Comparison of ENCODE assay signal across 12 cellular contexts in genomic region chr12:64670039-64670438, GRCh38. TPM values are rescaled to one million over a fixed set of nuclear protein-coding genes. Genes with fewer than 3 reads are reported as not detected.
A peak's percentile ranks its signal among the peaks of the same experiment; 100 is the strongest.
DNase-seq lines count a peak whose midpoint lies in the region; ATAC-seq, FAIRE-seq and TF ChIP-seq lines count a peak whose summit lies in the region.
"Had no signal": no experiment of that assay in that cellular context is flagged by ENCODE, and none has a peak within 500 bp of the region (broad histone marks: within the 10 kb centered on the region; RNA-seq: fewer than 3 reads in every experiment).

No MANE protein-coding gene starts in this region.

- peaks cover 93 to 96% (median 95%) of the 10 kb centered on the region in 3 donors for H3K4me1 Mint-ChIP-seq in CD8-positive, alpha-beta memory T cell
- H3K4me1 Mint-ChIP-seq in brain (peaks cover 78% of the 10 kb centered on the region), nephron progenitor cell (peaks cover 94% of the 10 kb centered on the region)

- H3K9me3 ChIP-seq in CD8-positive, alpha-beta memory T cell (ENCODE audit: low read length), result no peaks in the 10 kb centered on the region
- H3K9me3 ChIP-seq in MM.1S (replicated peaks; ENCODE audit: insufficient read depth, low read length) (no peaks in the 10 kb centered on the region), kidney (ENCODE audit: control insufficient read depth in 1 of 2, low read length in 2 of 2) (no peaks in the 10 kb centered on the region)

- peak overlapping the region; percentile 79 for H3K27ac ChIP-seq in CD8-positive, alpha-beta memory T cell (ENCODE audit: low read depth, low read length)
- H3K27ac ChIP-seq in MM.1S (ENCODE audit: low read length) (peak overlapping the region; percentile 92; the same call in 1 of the 2 replicates), kidney (ENCODE audit: low read depth in 2 of 2, low read length in 2 of 2) (no peak overlapping the region)
- H3K27ac ChIP-seq: brain microvascular endothelial cell had no signal

- H3K9ac ChIP-seq in MM.1S (ENCODE audit: low read length) (peak overlapping the region; percentile 64; the same call in 1 of the 2 replicates), kidney (ENCODE audit: low read length in 2 of 2) (no peak overlapping the region)

- H3K36me3 ChIP-seq in CD8-positive, alpha-beta memory T cell (ENCODE audit: insufficient read depth, low read length), result no peaks in the 10 kb centered on the region
- H3K36me3 ChIP-seq in MM.1S (replicated peaks; ENCODE audit: insufficient read depth, low read length) (no peaks in the 10 kb centered on the region), kidney (ENCODE audit: control insufficient read depth in 1 of 2, insufficient read depth in 2 of 2, low read length in 2 of 2) (no peaks in the 10 kb centered on the region)
- H3K36me3 ChIP-seq: brain microvascular endothelial cell had no signal

- peaks cover 63% of the 10 kb centered on the region for H3K79me2 ChIP-seq in MM.1S (ENCODE audit: low read length)

- ATAC-seq in HG03439 (IDR thresholded peaks at IDR 0.05; ENCODE audit: unreplicated experiment) (no peak), GM18870 (IDR thresholded peaks at IDR 0.05; ENCODE audit: unreplicated experiment) (no peak)

- H3K9me2 ChIP-seq in MM.1S (replicated peaks; ENCODE audit: insufficient read depth, low read length), result no peaks in the 10 kb centered on the region

- peak overlapping the region; percentile 89 for H3K4me2 ChIP-seq in MM.1S (ENCODE audit: low read depth, low read length)

- H3K4me3 ChIP-seq in CD8-positive, alpha-beta memory T cell (ENCODE audit: low read length), result peak overlapping the region; percentile 66
- H3K4me3 ChIP-seq in MM.1S (ENCODE audit: low read length), result peak overlapping the region; percentile 67
- no peak overlapping the region for H3K4me3 ChIP-seq in kidney (ENCODE audit: low read length in 2 of 2)

- no peaks in the 10 kb centered on the region for H4K20me1 ChIP-seq in MM.1S (ENCODE audit: insufficient read depth, low read length)

- no peaks in the 10 kb centered on the region for H3K9me3 Mint-ChIP-seq in CD8-positive, alpha-beta memory T cell
- H3K9me3 Mint-ChIP-seq in brain (no peaks in the 10 kb centered on the region), nephron progenitor cell (no peaks in the 10 kb centered on the region)

- no peak for FAIRE-seq in kidney (lab: Jason Lieb, UNC)
- FAIRE-seq: G401.6 had no signal

- peaks cover 45% of the 10 kb centered on the region for H3F3A ChIP-seq in MM.1S (ENCODE audit: insufficient read depth, low read length)

- H3K27ac Mint-ChIP-seq in CD8-positive, alpha-beta memory T cell, result peak overlapping the region; percentile 91 to 99 (median 96)
- H3K27ac Mint-ChIP-seq in brain, result peak overlapping the region in 3 of 5 experiments; percentile 31 to 71 (median 61)
- peak overlapping the region; percentile 46 for H3K27ac Mint-ChIP-seq in nephron progenitor cell

- H3K4me1 ChIP-seq in CD8-positive, alpha-beta memory T cell (ENCODE audit: insufficient read depth, low read length), result peaks cover 94% of the 10 kb centered on the region
- H3K4me1 ChIP-seq in MM.1S (ENCODE audit: low read length), result peaks cover 51% of the 10 kb centered on the region
- peaks cover 17 to 21% of the 10 kb centered on the region in 2 donors for H3K4me1 ChIP-seq in kidney (ENCODE audit: control insufficient read depth in 1 of 2, insufficient read depth in 1 of 2, low read depth in 1 of 2, low read length in 2 of 2)

- H3K27me3 Mint-ChIP-seq in CD8-positive, alpha-beta memory T cell, result no peaks in the 10 kb centered on the region
- no peaks in the 10 kb centered on the region for H3K27me3 Mint-ChIP-seq in brain
- peaks cover 6% of the 10 kb centered on the region for H3K27me3 Mint-ChIP-seq in nephron progenitor cell (ENCODE audit: low read depth, poor library complexity)

- peaks cover 0 to 9% (median 6%) of the 10 kb centered on the region in 3 donors for H3K36me3 Mint-ChIP-seq in CD8-positive, alpha-beta memory T cell
- H3K36me3 Mint-ChIP-seq in brain (no peaks in the 10 kb centered on the region), nephron progenitor cell (ENCODE audit: low read depth) (no peaks in the 10 kb centered on the region)

- intact Hi-C loops in kidney (cut with DNase I), result no loop called here

- no peak overlapping the region for H2AFZ ChIP-seq in MM.1S (ENCODE audit: low read length)

- CTCF ChIA-PET in CD8-positive, alpha-beta memory T cell (lab: Charles Lee), result interaction anchor here (0.8 to 5.0 kb wide), 12 partner anchors 11 to 121 kb away, joined by 3 to 78 read pairs (median 4); partner anchors contain the start of gene RASSF3

- 0 out of 2 replicates have a peak, but pooled peaks have one; percentile 11 for TF ChIP-seq CTCF in MM.1S (IDR thresholded peaks at IDR 0.05; ENCODE audit: low read length)
- no peak for TF ChIP-seq CTCF in brain (conservative IDR thresholded peaks at IDR 0.05)
- no peak for TF ChIP-seq CTCF in nephron progenitor cell (IDR thresholded peaks at IDR 0.05)
- TF ChIP-seq CTCF in kidney (IDR thresholded peaks at IDR 0.05; ENCODE audit: borderline replicate concordance, extremely low read depth, insufficient read depth), result no peak

- peak overlapping the region; percentile 85 to 94 (median 92) for H3K4me3 Mint-ChIP-seq in CD8-positive, alpha-beta memory T cell
- H3K4me3 Mint-ChIP-seq in brain (peak overlapping the region in 1 of 5 experiments; percentile 28), nephron progenitor cell (peak overlapping the region; percentile 11)

- no peaks in the 10 kb centered on the region for H3K27me3 ChIP-seq in CD8-positive, alpha-beta memory T cell (ENCODE audit: insufficient read depth, low read length, poor library complexity, severe bottlenecking)
- no peaks in the 10 kb centered on the region for H3K27me3 ChIP-seq in MM.1S (replicated peaks; ENCODE audit: insufficient read depth, low read length)
- H3K27me3 ChIP-seq: brain microvascular endothelial cell had no signal

- POLR2A ChIA-PET in CD8-positive, alpha-beta memory T cell (lab: Charles Lee), result interaction anchor here (0.6 to 3.6 kb wide), 10 partner anchors 9 to 216 kb away, joined by 3 to 49 read pairs (median 8); partner anchors contain the start of gene RASSF3

- DNase-seq in CD8-positive, alpha-beta memory T cell, result peak in 2 of 5 donors; percentile 31 to 39
- peak; percentile 38 for DNase-seq in MM.1S
- DNase-seq in nephron progenitor cell, result no peak
- DNase-seq in iPS-NIHi11 (ENCODE audit: low spot score), result no peak
- DNase-seq in kidney, result no peak
- DNase-seq: brain microvascular endothelial cell, NCI-H187, T-helper 9 cell had no signal

RNA-seq across cellular contexts. Expression of gene RASSF3, which starts 59.7 kb away (rescaled TPM):
- total RNA-seq in CD8-positive, alpha-beta memory T cell, result 10 to 100 TPM; 58.2 to 59.2 TPM
- polyA plus RNA-seq in CD8-positive, alpha-beta memory T cell, result 4.0 TPM
- polyA plus RNA-seq in brain (ENCODE audit: insufficient read depth, low read depth, low replicate concordance) (10.1 TPM), kidney (ENCODE audit: insufficient read depth, low read depth, low replicate concordance) (8.2 TPM)
- 35.6 TPM for total RNA-seq in kidney

Comparison
In these comparisons a context has a peak if more than half of its experiments do, and no peak if none do; other contexts are left out.
1. H3K27ac ChIP-seq: peak in CD8-positive, alpha-beta memory T cell (single experiment) and MM.1S (single experiment); none in kidney (0 of 2).
2. H3K4me3 ChIP-seq: peak in CD8-positive, alpha-beta memory T cell (single experiment) and MM.1S (single experiment); none in kidney (0 of 2).
3. Peak in every context shown above with its lines, with median percentiles within 50 percentile points of each other: H3K27ac Mint-ChIP-seq.